Comparison of ENCODE assay signal across 14 cellular contexts in the genomic region with DNA sequence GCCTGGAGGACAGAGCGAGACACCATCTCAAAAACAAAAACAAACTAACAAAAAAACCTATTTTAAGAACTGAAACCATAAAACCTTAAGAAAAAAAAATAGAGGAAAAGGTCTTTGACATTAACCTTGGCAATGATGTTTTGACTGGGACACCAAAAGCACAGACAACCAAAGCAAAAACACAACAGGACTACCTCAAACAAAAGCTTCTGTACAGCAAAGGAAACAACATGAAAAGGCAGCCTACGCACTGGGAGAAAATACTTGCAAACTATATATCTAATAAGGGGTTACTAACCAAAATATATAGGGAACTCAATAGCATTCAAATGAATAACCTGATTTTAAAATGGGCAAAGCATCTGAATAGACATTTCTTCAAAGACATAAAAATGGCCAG. TPM values are rescaled to one million over a fixed set of nuclear protein-coding genes. Genes with fewer than 3 reads are reported as not detected.
DNase-seq lines count a peak whose midpoint lies in the region; ATAC-seq and TF ChIP-seq lines count a peak whose summit lies in the region.
"Had no signal": no experiment of that assay in that cellular context is flagged by ENCODE, and none has a peak within 500 bp of the region (broad histone marks: within the 10 kb centered on the region; RNA-seq: fewer than 3 reads in every experiment).

No MANE protein-coding gene starts in this region.

- POLR2A ChIA-PET in CD4-positive, alpha-beta T cell (lab: Charles Lee), result interaction anchor here (0.9 to 1.7 kb wide), 3 partner anchors 16 to 33 kb away, joined by 3 to 14 read pairs (median 5); no protein-coding TSS in a partner anchor
- POLR2A ChIA-PET in T-cell (lab: Charles Lee), result interaction anchor here in 1 of 2 donors (1.0 kb wide), 1 partner anchor 26 kb away, joined by 3 read pairs; no protein-coding TSS in a partner anchor
- POLR2A ChIA-PET in naive thymus-derived CD4-positive, alpha-beta T cell (lab: Charles Lee), result interaction anchor here (1.6 kb wide), 1 partner anchor 31 kb away, joined by 6 read pairs; no protein-coding TSS in a partner anchor

- no peaks in the 10 kb centered on the region for H3K4me1 ChIP-seq in naive thymus-derived CD4-positive, alpha-beta T cell (ENCODE audit: control insufficient read depth in 2 of 2, insufficient read depth in 2 of 2, low read length in 2 of 2)
- H3K4me1 ChIP-seq in testis (no peaks in the 10 kb centered on the region), suprapubic skin (no peaks in the 10 kb centered on the region)
- H3K4me1 ChIP-seq: A549, BE2C had no signal

- H3K27ac ChIP-seq in CD4-positive, alpha-beta T cell (ENCODE audit: low read depth, low read length), result no peak overlapping the region
- H3K27ac ChIP-seq in naive thymus-derived CD4-positive, alpha-beta T cell (ENCODE audit: low read depth, low read length), result no peak overlapping the region
- H3K27ac ChIP-seq in testis, result no peak overlapping the region
- H3K27ac ChIP-seq in suprapubic skin, result no peak overlapping the region
- H3K27ac ChIP-seq: A549, C4-2B had no signal

- no peak for TF ChIP-seq EP300 in suprapubic skin (IDR thresholded peaks at IDR 0.05)

- H3K27ac Mint-ChIP-seq in activated T-cell treated with anti-CD3 and anti-CD28 coated beads, Interleukin-2, amount 50 U/mL, for 72 hours, result peak overlapping the region; percentile 33
- peak overlapping the region; percentile 85 for H3K27ac Mint-ChIP-seq in CD4-positive, alpha-beta T cell
- peak overlapping the region; percentile 80 to 83 for H3K27ac Mint-ChIP-seq in T-cell
- peak overlapping the region in 8 of 9 donors; percentile 0 to 77 (median 30) for H3K27ac Mint-ChIP-seq in naive thymus-derived CD4-positive, alpha-beta T cell
- H3K27ac Mint-ChIP-seq: HFFc6 had no signal

- peaks cover 25 to 32% of the 10 kb centered on the region in 2 donors for H3K36me3 Mint-ChIP-seq in activated T-cell treated with anti-CD3 and anti-CD28 coated beads, Interleukin-2, amount 50 U/mL, for 72 hours (ENCODE audit: insufficient read depth in 2 of 2)
- peaks cover 94% of the 10 kb centered on the region for H3K36me3 Mint-ChIP-seq in CD4-positive, alpha-beta T cell (ENCODE audit: low read depth)
- H3K36me3 Mint-ChIP-seq in T-cell, result peaks cover 73% of the 10 kb centered on the region
- H3K36me3 Mint-ChIP-seq in naive thymus-derived CD4-positive, alpha-beta T cell, result peaks cover 24 to 80% (median 68%) of the 10 kb centered on the region in 5 donors

- H3K36me3 ChIP-seq in naive thymus-derived CD4-positive, alpha-beta T cell (ENCODE audit: control insufficient read depth in 2 of 3, insufficient read depth in 3 of 3, low read length in 3 of 3), result peaks cover 0 to 25% (median 8%) of the 10 kb centered on the region in 3 experiments
- no peaks in the 10 kb centered on the region for H3K36me3 ChIP-seq in testis (ENCODE audit: low read depth, missing control alignments)
- H3K36me3 ChIP-seq in suprapubic skin, result peaks cover 19% of the 10 kb centered on the region

- CTCF ChIA-PET in CD4-positive, alpha-beta T cell (lab: Charles Lee), result no interaction called here
- CTCF ChIA-PET in T-cell (lab: Charles Lee), result interaction anchor here in 1 of 2 donors (0.7 kb wide), 1 partner anchor 12 kb away, joined by 3 read pairs; no protein-coding TSS in a partner anchor
- CTCF ChIA-PET in naive thymus-derived CD4-positive, alpha-beta T cell (lab: Charles Lee), result interaction anchor here (1.0 kb wide), 1 partner anchor 21 kb away, joined by 3 read pairs; no protein-coding TSS in a partner anchor

- no peak overlapping the region for H3K4me3 Mint-ChIP-seq in activated T-cell treated with anti-CD3 and anti-CD28 coated beads, Interleukin-2, amount 50 U/mL, for 72 hours
- H3K4me3 Mint-ChIP-seq in CD4-positive, alpha-beta T cell, result no peak overlapping the region
- H3K4me3 Mint-ChIP-seq in T-cell, result no peak overlapping the region
- peak overlapping the region in 2 of 10 donors; percentile 1 to 12 for H3K4me3 Mint-ChIP-seq in naive thymus-derived CD4-positive, alpha-beta T cell
- H3K4me3 Mint-ChIP-seq: HFFc6 had no signal

- TF ChIP-seq POLR2A in testis (IDR thresholded peaks at IDR 0.05) (no peak), suprapubic skin (IDR thresholded peaks at IDR 0.05) (no peak)

- no peaks in the 10 kb centered on the region for H3K27me3 Mint-ChIP-seq in activated T-cell treated with anti-CD3 and anti-CD28 coated beads, Interleukin-2, amount 50 U/mL, for 72 hours (ENCODE audit: low read depth)
- H3K27me3 Mint-ChIP-seq in CD4-positive, alpha-beta T cell, result no peaks in the 10 kb centered on the region
- H3K27me3 Mint-ChIP-seq in T-cell, result no peaks in the 10 kb centered on the region
- no peaks in the 10 kb centered on the region for H3K27me3 Mint-ChIP-seq in naive thymus-derived CD4-positive, alpha-beta T cell

- H3K4me1 Mint-ChIP-seq in activated T-cell treated with anti-CD3 and anti-CD28 coated beads, Interleukin-2, amount 50 U/mL, for 72 hours (ENCODE audit: low read depth), result peaks cover 9% of the 10 kb centered on the region
- H3K4me1 Mint-ChIP-seq in CD4-positive, alpha-beta T cell (ENCODE audit: low read depth), result peaks cover 50% of the 10 kb centered on the region
- H3K4me1 Mint-ChIP-seq in T-cell, result peaks cover 26 to 55% (median 39%) of the 10 kb centered on the region in 3 donors
- H3K4me1 Mint-ChIP-seq in naive thymus-derived CD4-positive, alpha-beta T cell, result peaks cover 2 to 30% (median 26%) of the 10 kb centered on the region in 7 donors

- peaks cover 5 to 15% of the 10 kb centered on the region in 2 donors for H3K9me3 Mint-ChIP-seq in activated T-cell treated with anti-CD3 and anti-CD28 coated beads, Interleukin-2, amount 50 U/mL, for 72 hours
- peaks cover 14% of the 10 kb centered on the region for H3K9me3 Mint-ChIP-seq in CD4-positive, alpha-beta T cell
- H3K9me3 Mint-ChIP-seq in T-cell, result peaks cover 12 to 20% (median 14%) of the 10 kb centered on the region in 3 donors
- peaks cover 5 to 50% (median 16%) of the 10 kb centered on the region in 11 donors for H3K9me3 Mint-ChIP-seq in naive thymus-derived CD4-positive, alpha-beta T cell

- 92% methylated on average over 2 of the region's 2 CpGs for WGBS in testis, 2 donors
- 98% methylated on average over 2 of the region's 2 CpGs for WGBS in suprapubic skin

- H3K27me3 ChIP-seq in CD4-positive, alpha-beta T cell (ENCODE audit: control insufficient read depth, insufficient read depth, low read length), result no peaks in the 10 kb centered on the region
- H3K27me3 ChIP-seq in naive thymus-derived CD4-positive, alpha-beta T cell (ENCODE audit: control insufficient read depth in 2 of 2, insufficient read depth in 2 of 2, low read length in 2 of 2), result no peaks in the 10 kb centered on the region
- no peaks in the 10 kb centered on the region for H3K27me3 ChIP-seq in testis
- H3K27me3 ChIP-seq in suprapubic skin, result no peaks in the 10 kb centered on the region
- H3K27me3 ChIP-seq: BE2C had no signal

- intact Hi-C loops in CD4-positive, alpha-beta T cell (cut with DNase I, micrococcal nuclease), result loop anchor here in 1 of 2 experiments (1.0 to 2.0 kb wide), 2 partner anchors 16 to 33 kb away; partner anchors contain the start of gene CDR2
- intact Hi-C loops in naive thymus-derived CD4-positive, alpha-beta T cell (cut with micrococcal nuclease), result loop anchor here in 1 of 2 donors (5.0 kb wide), 1 partner anchor 60 kb away; no protein-coding TSS in a partner anchor
- intact Hi-C loops in testis (cut with DNase I; ENCODE audit: low total_unique reads), result no loop called here

- no peak for DNase-seq in activated T-cell treated with anti-CD3 and anti-CD28 coated beads, Interleukin-2, amount 50 U/mL, for 72 hours
- DNase-seq in activated T-cell treated with anti-CD3 and anti-CD28 coated beads for 4 hours (no peak), T-cell (peak in 1 of 34 experiments; percentile 15), testis (no peak), suprapubic skin (ENCODE audit: low spot score in 2 of 2) (no peak)
- no peak for DNase-seq in CD4-positive, alpha-beta T cell
- DNase-seq in naive thymus-derived CD4-positive, alpha-beta T cell, result peak in 3 of 9 donors; percentile 21 to 39 (median 27)
- DNase-seq: BE2C, DMS53, GF-D8, HCEC 1CT, HFFc6 had no signal

- TF ChIP-seq CTCF in CD4-positive, alpha-beta T cell (IDR thresholded peaks at IDR 0.05), result no peak
- no peak for TF ChIP-seq CTCF in testis (IDR thresholded peaks at IDR 0.05)
- no peak for TF ChIP-seq CTCF in suprapubic skin (IDR thresholded peaks at IDR 0.05)

- H3K9me3 ChIP-seq in CD4-positive, alpha-beta T cell (ENCODE audit: control insufficient read depth, low read length), result peaks cover 30% of the 10 kb centered on the region
- peaks cover 0 to 21% (median 2%) of the 10 kb centered on the region in 3 experiments for H3K9me3 ChIP-seq in naive thymus-derived CD4-positive, alpha-beta T cell (ENCODE audit: control insufficient read depth in 2 of 3, low read length in 3 of 3)
- H3K9me3 ChIP-seq in testis (no peaks in the 10 kb centered on the region), suprapubic skin (no peaks in the 10 kb centered on the region)
- H3K9me3 ChIP-seq: BE2C had no signal

- ATAC-seq in activated T-cell treated with anti-CD3 and anti-CD28 coated beads, Interleukin-2, amount 50 U/mL, for 72 hours (replicated peaks in 1 of 2), result no peak
- peak; percentile 79 for ATAC-seq in CD4-positive, alpha-beta T cell (ENCODE audit: poor library complexity)
- ATAC-seq in T-cell (replicated peaks in 1 of 4), result peak in 2 of 4 experiments; percentile 43 to 50
- ATAC-seq in naive thymus-derived CD4-positive, alpha-beta T cell, result no peak
- ATAC-seq: A549 had no signal

- H3K4me3 ChIP-seq in naive thymus-derived CD4-positive, alpha-beta T cell (ENCODE audit: low read length), result no peak overlapping the region
- H3K4me3 ChIP-seq in testis (no peak overlapping the region), suprapubic skin (no peak overlapping the region)
- H3K4me3 ChIP-seq: A549 had no signal

RNA-seq across cellular contexts. Expression of gene CDR2, which starts 32.3 kb away (rescaled TPM):
- total RNA-seq in activated T-cell treated with anti-CD3 and anti-CD28 coated beads, Interleukin-2, amount 50 U/mL, for 72 hours, result 10 to 100 TPM; 50.0 to 57.2 TPM
- total RNA-seq in CD4-positive, alpha-beta T cell, result 100 to 1,000 TPM; 104 to 113 TPM
- total RNA-seq in T-cell (10 to 100 TPM; 58.7 to 97.5 (median 72.6) TPM), testis (10 to 100 TPM; 56.8 to 63.7 TPM), suprapubic skin (10 to 100 TPM; 10.7 to 37.1 (median 21.6) TPM)
- 10 to 100 TPM; 28.7 to 91.9 (median 65.6) TPM for total RNA-seq in naive thymus-derived CD4-positive, alpha-beta T cell
- polyA plus RNA-seq in naive thymus-derived CD4-positive, alpha-beta T cell, result 100 to 1,000 TPM in 1 of 2 donors, 10 to 100 TPM in 1; 66.0 to 115 TPM
- polyA plus RNA-seq in testis (ENCODE audit: insufficient read depth, low read depth, low replicate concordance), result 133 TPM

RNA-seq across cellular contexts. Expression of gene POLR3E, which starts 44.9 kb away (rescaled TPM):
- 10 to 100 TPM; 57.5 to 59.5 TPM for total RNA-seq in activated T-cell treated with anti-CD3 and anti-CD28 coated beads, Interleukin-2, amount 50 U/mL, for 72 hours
- 100 to 1,000 TPM; 239 to 242 TPM for total RNA-seq in CD4-positive, alpha-beta T cell
- total RNA-seq in T-cell, result 100 to 1,000 TPM in 2 of 5 donors, 10 to 100 TPM in 3; 79.3 to 174 (median 99.7) TPM
- total RNA-seq in naive thymus-derived CD4-positive, alpha-beta T cell, result 100 to 1,000 TPM in 4 of 5 experiments, 10 to 100 TPM in 1; 60.1 to 232 (median 112) TPM
- 10 to 100 TPM; 11.8 to 19.2 TPM for polyA plus RNA-seq in naive thymus-derived CD4-positive, alpha-beta T cell
- total RNA-seq in testis, result 10 to 100 TPM; 61.7 to 76.2 TPM
- 59.4 TPM for polyA plus RNA-seq in testis (ENCODE audit: insufficient read depth, low read depth, low replicate concordance)
- total RNA-seq in suprapubic skin, result 100 to 1,000 TPM in 1 of 4 donors, 10 to 100 TPM in 3; 63.3 to 116 (median 89.0) TPM

Comparison
In these comparisons a context has a peak if more than half of its experiments do, and no peak if none do; other contexts are left out.
1. H3K27ac Mint-ChIP-seq: peak in every context shown above with its lines; median percentile 85 in CD4-positive, alpha-beta T cell; 82 in T-cell; 33 in activated T-cell treated with anti-CD3 and anti-CD28 coated beads, Interleukin-2, amount 50 U/mL, for 72 hours; 30 in naive thymus-derived CD4-positive, alpha-beta T cell.